In the genomic region with DNA sequence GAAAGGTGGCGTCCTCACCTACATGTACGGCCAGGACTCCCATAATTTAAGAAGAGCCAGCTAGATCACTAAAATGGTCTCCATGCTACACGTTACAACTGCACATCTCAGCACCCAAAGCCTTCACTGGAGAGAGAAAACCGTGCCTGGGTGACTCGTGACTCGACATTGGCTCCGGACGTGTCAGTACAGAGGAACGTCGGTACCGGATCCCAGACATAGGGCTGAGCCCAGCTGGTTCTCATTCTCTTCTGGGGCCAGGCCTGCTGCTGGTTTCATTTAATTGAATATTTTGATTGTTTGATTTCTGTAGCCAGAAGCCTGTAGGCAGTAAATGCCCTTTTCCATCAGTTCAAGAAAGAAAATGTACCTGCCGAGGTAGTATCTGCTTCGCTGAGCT, we compare ENCODE assay signal across 8 cellular contexts.
DNase-seq lines count a peak whose midpoint lies in the region; ATAC-seq and TF ChIP-seq lines count a peak whose summit lies in the region.

No MANE protein-coding gene starts in this region.

- TF ChIP-seq CTCF in RWPE1 (conservative IDR thresholded peaks at IDR 0.05; ENCODE audit: low read depth) (no peak), left ventricle myocardium inferior (IDR thresholded peaks at IDR 0.05; ENCODE audit: borderline replicate concordance) (no peak)

- peak overlapping the region; percentile 26 for H3K4me3 ChIP-seq in left ventricle myocardium inferior

- H3K4me1 ChIP-seq in left ventricle myocardium inferior, result peaks cover 13% of the 10 kb centered on the region

- POLR2A ChIA-PET in RWPE1 (lab: Yijun Ruan, JAX; ENCODE audit: low non-redundant PET), result no interaction called here

- H3K27me3 ChIP-seq in left ventricle myocardium inferior (ENCODE audit: low read depth), result no peaks in the 10 kb centered on the region

- peaks cover 17% of the 10 kb centered on the region for H3K9me3 ChIP-seq in left ventricle myocardium inferior (replicated peaks)

- H3K36me3 ChIP-seq in left ventricle myocardium inferior, result no peaks in the 10 kb centered on the region

- intact Hi-C loops in Right ventricle myocardium inferior (cut with DNase I), result loop anchor here (2.0 to 10.0 kb wide), 3 partner anchors 358 to 1580 kb away; a partner anchor contains a TSS
- intact Hi-C loops in cardiac septum (cut with DNase I), result loop anchor here (2.0 to 10.0 kb wide), 3 partner anchors 356 to 980 kb away; no protein-coding TSS in a partner anchor
- intact Hi-C loops in left ventricle myocardium inferior (cut with micrococcal nuclease), result loop anchor here (10.0 kb wide), 2 partner anchors 360 to 980 kb away; no protein-coding TSS in a partner anchor

- ATAC-seq in Right ventricle myocardium inferior, result peak; percentile 74
- no peak for ATAC-seq in HG03460 (IDR thresholded peaks at IDR 0.05; ENCODE audit: unreplicated experiment)

- CTCF ChIA-PET in RWPE1 (lab: Yijun Ruan, JAX), result interaction anchor here (0.8 to 2.3 kb wide), 9 partner anchors 9 to 1580 kb away, joined by 3 to 20 read pairs (median 4); no protein-coding TSS in a partner anchor

- no peak for DNase-seq in Right ventricle myocardium inferior (ENCODE audit: missing footprints)
- DNase-seq in cardiac septum (ENCODE audit: low spot score), result no peak
- peak; percentile 35 for DNase-seq in RWPE1 (ENCODE audit: low spot score)
- DNase-seq in left ventricle myocardium inferior, result peak; percentile 25
- DNase-seq in CD1c-positive myeloid dendritic cell (ENCODE audit: extremely low spot score), result no peak
- no peak for DNase-seq in SIG-M5 (lab: John Stamatoyannopoulos, UW)
- DNase-seq in SK-N-DZ (ENCODE audit: low spot score), result no peak

- peak overlapping the region; percentile 48 for H3K27ac ChIP-seq in RWPE1
- peak overlapping the region; percentile 43 for H3K27ac ChIP-seq in left ventricle myocardium inferior (replicated peaks)

Comparison
In these comparisons a context has a peak if more than half of its experiments do, and no peak if none do; other contexts are left out.
1. DNase-seq: peak in RWPE1 (single experiment) and left ventricle myocardium inferior (single experiment); none in Right ventricle myocardium inferior (single experiment), cardiac septum (single experiment), CD1c-positive myeloid dendritic cell (single experiment), SIG-M5 (single experiment) and SK-N-DZ (single experiment).